ENCODE assay signal across 24 cellular contexts in the genomic region with DNA sequence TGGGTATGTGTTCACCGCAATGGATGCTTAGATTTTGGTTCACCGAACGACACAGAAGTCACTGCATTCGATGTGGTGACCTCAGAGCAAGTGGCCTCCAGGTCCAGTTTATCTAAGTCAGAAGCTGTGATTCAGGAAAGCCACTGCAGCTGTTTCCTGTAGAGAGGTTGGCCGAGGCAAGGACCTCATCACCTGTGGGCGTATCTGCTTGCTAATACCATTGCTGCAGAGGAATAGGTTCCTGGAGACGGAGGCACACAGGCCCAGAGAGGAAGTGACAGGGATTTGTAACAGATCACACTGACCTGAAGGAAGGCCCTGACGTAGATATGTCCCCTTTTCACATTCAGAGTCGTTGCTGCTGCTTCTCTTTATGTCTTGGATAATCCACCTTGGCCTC.
"Had no signal": no experiment of that assay in that cellular context is flagged by ENCODE, and none has a peak within 500 bp of the region (broad histone marks: within the 10 kb centered on the region; RNA-seq: fewer than 3 reads in every experiment).

No MANE protein-coding gene starts in this region.

- DNase-seq: activated CD4-positive, alpha-beta T cell treated with anti-CD3 and anti-CD28 coated beads, Interleukin-2, amount 10 ng/mL, durations not matched to agents 7 days and 5 days; activated CD4-positive, CD25-positive, alpha-beta regulatory T cell treated with anti-CD3 and anti-CD28 coated beads, Interleukin-2, amount 50 U/mL, for 72 hours; activated CD8-positive, alpha-beta memory T cell treated with anti-CD3 and anti-CD28 coated beads, Interleukin-2, amount 10 ng/mL, durations not matched to agents 7 days and 5 days; activated CD8-positive, alpha-beta T cell treated with anti-CD3 and anti-CD28 coated beads for 36 hours; activated gamma-delta T cell; activated naive CD4-positive, alpha-beta T cell treated with anti-CD3 and anti-CD28 coated beads, Interleukin-2, amount 50 U/mL, for 16 hours; activated naive CD8-positive, alpha-beta T cell treated with anti-CD3 and anti-CD28 coated beads, Interleukin-2, amount 50 U/mL, for 24 hours; activated T-cell treated with anti-CD3 and anti-CD28 coated beads for 4 hours; dorsolateral prefrontal cortex; effector memory CD8-positive, alpha-beta T cell; kidney; midbrain; natural killer cell; spleen; stimulated activated CD4-positive, alpha-beta T cell treated with anti-CD3 and anti-CD28 coated beads, Interleukin-4, amount 100 ng/mL, for 24 hours; stimulated activated naive CD4-positive, alpha-beta T cell treated with Interleukin-2 at 50 U/mL for 16 hours had no signal

- H3K4me1 Mint-ChIP-seq: brain had no signal

- H3K9me3 ChIP-seq: thoracic aorta, vagina had no signal

- H3K27ac ChIP-seq: dorsolateral prefrontal cortex, thoracic aorta, vagina, VCaP had no signal

- ATAC-seq: activated CD8-positive, alpha-beta memory T cell treated with anti-CD3 and anti-CD28 coated beads, Interleukin-2, amount 10 ng/mL, durations not matched to agents 7 days and 5 days; activated CD8-positive, alpha-beta T cell treated with anti-CD3 and anti-CD28 coated beads for 36 hours; activated naive CD8-positive, alpha-beta T cell treated with anti-CD3 and anti-CD28 coated beads, Interleukin-2, amount 50 U/mL, for 24 hours; effector memory CD8-positive, alpha-beta T cell; natural killer cell had no signal

- H3K27me3 ChIP-seq: dorsolateral prefrontal cortex, spleen, vagina had no signal

- H3K4me1 ChIP-seq: vagina had no signal

- H3K36me3 ChIP-seq: spleen, thoracic aorta, vagina had no signal

- H3K36me3 Mint-ChIP-seq: natural killer cell, type B pancreatic cell had no signal

- H3K9me3 Mint-ChIP-seq: activated CD4-positive, alpha-beta T cell treated with anti-CD3 and anti-CD28 coated beads, Interleukin-2, amount 10 ng/mL, durations not matched to agents 7 days and 5 days; activated T-helper 1 cell treated with anti-CD3 and anti-CD28 coated beads, Interleukin-12 subunit alpha, Interleukin-12 subunit beta, Interleukin-2, Interleukin-4 antibody, amounts not matched to agents 30 ng/mL and 10 ng/mL and 1 ng/mL, durations not matched to agents 14 hours and 24 hours and 36 hours; effector memory CD8-positive, alpha-beta T cell; natural killer cell had no signal

- H3K4me3 ChIP-seq: dorsolateral prefrontal cortex, spleen, thoracic aorta, vagina had no signal

- H3K4me3 Mint-ChIP-seq: activated CD4-positive, alpha-beta T cell treated with anti-CD3 and anti-CD28 coated beads, Interleukin-2, amount 10 ng/mL, durations not matched to agents 7 days and 5 days; activated CD8-positive, alpha-beta memory T cell treated with anti-CD3 and anti-CD28 coated beads, Interleukin-2, amount 10 ng/mL, durations not matched to agents 7 days and 5 days; activated CD8-positive, alpha-beta T cell treated with anti-CD3 and anti-CD28 coated beads for 36 hours; activated naive CD8-positive, alpha-beta T cell treated with anti-CD3 and anti-CD28 coated beads, Interleukin-2, amount 50 U/mL, for 24 hours; activated T-helper 1 cell treated with anti-CD3 and anti-CD28 coated beads, Interleukin-12 subunit alpha, Interleukin-12 subunit beta, Interleukin-2, Interleukin-4 antibody, amounts not matched to agents 30 ng/mL and 10 ng/mL and 1 ng/mL, durations not matched to agents 14 hours and 24 hours and 36 hours; brain; effector memory CD8-positive, alpha-beta T cell; natural killer cell; T-helper 2 cell treated with Interferon-gamma antibody and Interleukin-4, amounts not matched to agents 5 μg/mL and 100 μg/mL, for 36 hours; type B pancreatic cell had no signal

- H3K27ac Mint-ChIP-seq: activated CD4-positive, alpha-beta T cell treated with anti-CD3 and anti-CD28 coated beads, Interleukin-2, amount 10 ng/mL, durations not matched to agents 7 days and 5 days; activated CD8-positive, alpha-beta memory T cell treated with anti-CD3 and anti-CD28 coated beads, Interleukin-2, amount 10 ng/mL, durations not matched to agents 7 days and 5 days; activated CD8-positive, alpha-beta T cell treated with anti-CD3 and anti-CD28 coated beads for 36 hours; activated naive CD8-positive, alpha-beta T cell treated with anti-CD3 and anti-CD28 coated beads, Interleukin-2, amount 50 U/mL, for 24 hours; activated T-helper 1 cell treated with anti-CD3 and anti-CD28 coated beads, Interleukin-12 subunit alpha, Interleukin-12 subunit beta, Interleukin-2, Interleukin-4 antibody, amounts not matched to agents 30 ng/mL and 10 ng/mL and 1 ng/mL, durations not matched to agents 14 hours and 24 hours and 36 hours; natural killer cell; progenitor cell of endocrine pancreas; T-helper 2 cell treated with Interferon-gamma antibody and Interleukin-4, amounts not matched to agents 5 μg/mL and 100 μg/mL, for 36 hours; type B pancreatic cell had no signal

- H3K27me3 Mint-ChIP-seq: activated CD4-positive, alpha-beta T cell treated with anti-CD3 and anti-CD28 coated beads, Interleukin-2, amount 10 ng/mL, durations not matched to agents 7 days and 5 days; activated CD8-positive, alpha-beta memory T cell treated with anti-CD3 and anti-CD28 coated beads, Interleukin-2, amount 10 ng/mL, durations not matched to agents 7 days and 5 days; activated CD8-positive, alpha-beta T cell treated with anti-CD3 and anti-CD28 coated beads for 36 hours; activated naive CD8-positive, alpha-beta T cell treated with anti-CD3 and anti-CD28 coated beads, Interleukin-2, amount 50 U/mL, for 24 hours; brain; effector memory CD8-positive, alpha-beta T cell; progenitor cell of endocrine pancreas; type B pancreatic cell had no signal
